In the genomic region with DNA sequence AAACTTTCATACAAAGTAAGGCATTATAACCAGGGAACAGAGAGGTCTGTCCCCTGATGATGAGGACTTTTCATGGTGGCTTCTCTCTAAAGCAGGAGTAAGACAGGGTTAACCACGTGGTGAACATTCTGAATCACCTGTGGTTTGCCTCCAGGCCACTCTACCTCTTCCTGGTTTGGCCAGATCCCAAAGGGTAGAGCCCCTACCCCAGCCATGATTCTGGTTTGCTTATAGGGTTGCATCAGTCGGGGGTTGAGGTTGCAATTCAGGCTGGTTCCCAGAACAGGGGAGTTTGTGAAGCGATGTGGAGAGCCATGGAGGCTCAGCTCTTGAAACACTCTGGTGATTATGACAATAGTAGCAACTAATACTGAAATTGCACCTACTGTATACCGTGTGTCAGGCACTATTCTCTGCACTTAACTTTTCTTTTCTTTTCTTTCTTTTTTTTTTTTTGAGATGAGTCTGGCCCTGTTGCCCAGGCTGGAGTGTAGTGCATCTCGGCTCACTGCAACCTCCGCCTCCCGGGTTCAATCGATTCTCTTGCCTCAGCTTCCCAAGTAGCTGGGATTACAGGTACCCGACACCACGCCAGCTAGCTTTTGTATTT, we compare ENCODE assay signal across 12 cellular contexts. TPM values are rescaled to one million over a fixed set of nuclear protein-coding genes. Genes with fewer than 3 reads are reported as not detected.
DNase-seq lines count a peak whose midpoint lies in the region; ATAC-seq and TF ChIP-seq lines count a peak whose summit lies in the region.
"Had no signal": no experiment of that assay in that cellular context is flagged by ENCODE, and none has a peak within 500 bp of the region (broad histone marks: within the 10 kb centered on the region; RNA-seq: fewer than 3 reads in every experiment).

No MANE protein-coding gene starts in this region.

- ATAC-seq in DND-41 (ENCODE audit: insufficient read depth, low read depth), result no peak
- ATAC-seq in GM19395 (IDR thresholded peaks at IDR 0.05; ENCODE audit: unreplicated experiment), result peak; percentile 40
- peak; percentile 82 for ATAC-seq in activated naive CD8-positive, alpha-beta T cell treated with anti-CD3 and anti-CD28 coated beads, Interleukin-2, amount 50 U/mL, for 24 hours
- ATAC-seq in GM21423 (IDR thresholded peaks at IDR 0.05; ENCODE audit: unreplicated experiment), result no peak
- ATAC-seq: effector memory CD8-positive, alpha-beta T cell had no signal

- peaks cover 53% of the 10 kb centered on the region for H3K4me1 Mint-ChIP-seq in activated naive CD8-positive, alpha-beta T cell treated with anti-CD3 and anti-CD28 coated beads, Interleukin-2, amount 50 U/mL, for 24 hours
- no peaks in the 10 kb centered on the region for H3K4me1 Mint-ChIP-seq in progenitor cell of endocrine pancreas (ENCODE audit: low read depth)

- H3K4me2 ChIP-seq in DND-41 (ENCODE audit: insufficient read depth, low read length), result no peak overlapping the region

- TF ChIP-seq CTCF in DND-41 (IDR thresholded peaks at IDR 0.05; ENCODE audit: borderline replicate concordance, extremely low read depth, low read length, poor library complexity, severe bottlenecking), result no peak
- TF ChIP-seq CTCF in progenitor cell of endocrine pancreas (IDR thresholded peaks at IDR 0.05; ENCODE audit: unreplicated experiment), result no peak

- no peaks in the 10 kb centered on the region for H3K36me3 ChIP-seq in DND-41 (ENCODE audit: insufficient read depth, low read length)

- H3K4me3 ChIP-seq in DND-41 (ENCODE audit: low read depth in 1 of 2, low read length in 2 of 2), result no peak overlapping the region

- peak; percentile 7 for DNase-seq in DND-41
- DNase-seq in HPDE6-E6E7 (ENCODE audit: extremely low spot score), result peak; percentile 54
- peak; percentile 51 for DNase-seq in activated naive CD8-positive, alpha-beta T cell treated with anti-CD3 and anti-CD28 coated beads, Interleukin-2, amount 50 U/mL, for 24 hours
- DNase-seq in progenitor cell of endocrine pancreas (ENCODE audit: low spot score, unreplicated experiment), result no peak
- DNase-seq in NCI-H1105 (lab: John Stamatoyannopoulos, UW), result no peak
- no peak for DNase-seq in HuH-7.5 (ENCODE audit: low spot score)
- DNase-seq: CD4-positive, alpha-beta T cell; effector memory CD8-positive, alpha-beta T cell; IMR-90 had no signal

- H3K9ac ChIP-seq in DND-41 (ENCODE audit: low read depth, low read length), result no peak overlapping the region

- H3K27ac Mint-ChIP-seq in activated naive CD8-positive, alpha-beta T cell treated with anti-CD3 and anti-CD28 coated beads, Interleukin-2, amount 50 U/mL, for 24 hours, result peak overlapping the region; percentile 61
- H3K27ac Mint-ChIP-seq in progenitor cell of endocrine pancreas, result no peak overlapping the region
- H3K27ac Mint-ChIP-seq: CD4-positive, alpha-beta T cell had no signal

- H3K36me3 Mint-ChIP-seq in activated naive CD8-positive, alpha-beta T cell treated with anti-CD3 and anti-CD28 coated beads, Interleukin-2, amount 50 U/mL, for 24 hours (ENCODE audit: low read depth), result no peaks in the 10 kb centered on the region
- no peaks in the 10 kb centered on the region for H3K36me3 Mint-ChIP-seq in progenitor cell of endocrine pancreas (ENCODE audit: insufficient read depth)

- no peak overlapping the region; the same call in 1 of the 2 replicates for H2AFZ ChIP-seq in DND-41 (ENCODE audit: low read depth, low read length)

- H3K79me2 ChIP-seq in DND-41 (ENCODE audit: insufficient read depth, low read length), result no peaks in the 10 kb centered on the region

- H3K27me3 ChIP-seq in DND-41 (ENCODE audit: insufficient read depth, low read length, poor library complexity), result no peaks in the 10 kb centered on the region

- peaks cover 3% of the 10 kb centered on the region for H3K27me3 Mint-ChIP-seq in activated naive CD8-positive, alpha-beta T cell treated with anti-CD3 and anti-CD28 coated beads, Interleukin-2, amount 50 U/mL, for 24 hours
- peaks cover 63% of the 10 kb centered on the region for H3K27me3 Mint-ChIP-seq in progenitor cell of endocrine pancreas

- H3K4me3 Mint-ChIP-seq in activated naive CD8-positive, alpha-beta T cell treated with anti-CD3 and anti-CD28 coated beads, Interleukin-2, amount 50 U/mL, for 24 hours, result peak overlapping the region; percentile 29
- H3K4me3 Mint-ChIP-seq in progenitor cell of endocrine pancreas (ENCODE audit: low read depth), result no peak overlapping the region
- H3K4me3 Mint-ChIP-seq: CD4-positive, alpha-beta T cell had no signal

- no peaks in the 10 kb centered on the region for H4K20me1 ChIP-seq in DND-41 (ENCODE audit: insufficient read depth, low read length)

- H3K4me1 ChIP-seq in DND-41 (ENCODE audit: insufficient read depth, low read length), result peaks cover 11% of the 10 kb centered on the region

- no peaks in the 10 kb centered on the region for H3K9me3 Mint-ChIP-seq in activated naive CD8-positive, alpha-beta T cell treated with anti-CD3 and anti-CD28 coated beads, Interleukin-2, amount 50 U/mL, for 24 hours
- H3K9me3 Mint-ChIP-seq in progenitor cell of endocrine pancreas (ENCODE audit: low read depth), result no peaks in the 10 kb centered on the region
- H3K9me3 Mint-ChIP-seq: CD4-positive, alpha-beta T cell; effector memory CD8-positive, alpha-beta T cell had no signal

- no peaks in the 10 kb centered on the region for H3K9me3 ChIP-seq in DND-41 (ENCODE audit: insufficient read depth, low read length, severe bottlenecking)

- H3K27ac ChIP-seq in DND-41 (ENCODE audit: low read length), result no peak overlapping the region

RNA-seq across cellular contexts. Expression of a gene that starts 8.3 kb away (rescaled TPM):
- not detected in 2 replicates for total RNA-seq in progenitor cell of endocrine pancreas
- total RNA-seq: IMR-90, osteoblast had no signal

RNA-seq across cellular contexts. Expression of a gene that starts 36.8 kb away (rescaled TPM):
- total RNA-seq in progenitor cell of endocrine pancreas, result 18.1 and 18.8 TPM in 2 replicates

RNA-seq across cellular contexts. Expression of a gene that starts 54.8 kb away (rescaled TPM):
- 148 and 158 TPM in 2 replicates for total RNA-seq in progenitor cell of endocrine pancreas

Comparison
In these comparisons a context has a peak if more than half of its experiments do, and no peak if none do; other contexts are left out.
1. ATAC-seq: peak in GM19395 (single experiment) and activated naive CD8-positive, alpha-beta T cell treated with anti-CD3 and anti-CD28 coated beads, Interleukin-2, amount 50 U/mL, for 24 hours (single experiment); none in DND-41 (single experiment) and GM21423 (single experiment).
2. DNase-seq: peak in DND-41 (single experiment), HPDE6-E6E7 (single experiment) and activated naive CD8-positive, alpha-beta T cell treated with anti-CD3 and anti-CD28 coated beads, Interleukin-2, amount 50 U/mL, for 24 hours (single experiment); none in progenitor cell of endocrine pancreas (single experiment), NCI-H1105 (single experiment) and HuH-7.5 (single experiment).